27 cellular contexts compared by ENCODE assay signal in the genomic region with DNA sequence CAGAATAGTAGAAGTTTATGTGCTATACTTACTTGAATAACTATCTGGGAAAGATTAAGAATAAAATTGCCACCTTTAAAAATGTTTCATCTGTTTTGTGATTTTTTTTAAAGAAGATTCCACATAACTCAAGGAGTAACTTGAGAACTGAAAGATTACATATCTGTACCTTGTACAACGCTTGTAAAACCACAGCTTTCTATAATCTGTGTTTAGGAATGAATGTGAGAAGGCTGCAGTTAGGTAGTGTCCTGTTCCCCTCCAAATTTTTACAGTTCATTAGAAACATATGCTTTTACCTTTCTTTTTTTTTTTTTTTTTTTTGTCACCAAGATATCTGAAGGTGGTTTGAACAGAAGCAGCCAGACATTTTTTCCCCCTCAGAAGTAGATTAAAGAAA.
"Had no signal": no experiment of that assay in that cellular context is flagged by ENCODE, and none has a peak within 500 bp of the region (broad histone marks: within the 10 kb centered on the region; RNA-seq: fewer than 3 reads in every experiment).

No MANE protein-coding gene starts in this region.

- H3K36me3 Mint-ChIP-seq: activated naive CD4-positive, alpha-beta T cell treated with anti-CD3 and anti-CD28 coated beads, Interleukin-2, amount 50 U/mL, for 24 hours; activated naive CD8-positive, alpha-beta T cell treated with anti-CD3 and anti-CD28 coated beads for 36 hours had no signal

- H3K4me3 Mint-ChIP-seq: activated CD4-positive, alpha-beta memory T cell treated with anti-CD3 and anti-CD28 coated beads, Interleukin-2, amount 10 ng/mL, durations not matched to agents 7 days and 5 days; activated CD4-positive, alpha-beta T cell treated with anti-CD3 and anti-CD28 coated beads for 36 hours; activated CD4-positive, alpha-beta T cell treated with anti-CD3 and anti-CD28 coated beads, Interleukin-2, amount 10 ng/mL, durations not matched to agents 7 days and 5 days; activated naive CD4-positive, alpha-beta T cell treated with anti-CD3 and anti-CD28 coated beads for 36 hours; activated naive CD4-positive, alpha-beta T cell treated with anti-CD3 and anti-CD28 coated beads, Interleukin-2, amount 50 U/mL, for 24 hours; activated naive CD8-positive, alpha-beta T cell treated with anti-CD3 and anti-CD28 coated beads for 36 hours; activated naive CD8-positive, alpha-beta T cell treated with anti-CD3 and anti-CD28 coated beads, Interleukin-2, amount 50 U/mL, for 24 hours; activated T-cell treated with anti-CD3 and anti-CD28 coated beads, Interleukin-2, amount 50 U/mL, for 24 hours had no signal

- H3K27me3 Mint-ChIP-seq: activated CD4-positive, alpha-beta memory T cell treated with anti-CD3 and anti-CD28 coated beads, Interleukin-2, amount 10 ng/mL, durations not matched to agents 7 days and 5 days; activated CD4-positive, alpha-beta T cell treated with anti-CD3 and anti-CD28 coated beads for 36 hours; activated CD4-positive, alpha-beta T cell treated with anti-CD3 and anti-CD28 coated beads, Interleukin-2, amount 10 ng/mL, durations not matched to agents 7 days and 5 days; activated naive CD4-positive, alpha-beta T cell treated with anti-CD3 and anti-CD28 coated beads, Interleukin-2, amount 50 U/mL, for 24 hours; activated naive CD8-positive, alpha-beta T cell treated with anti-CD3 and anti-CD28 coated beads for 36 hours; activated naive CD8-positive, alpha-beta T cell treated with anti-CD3 and anti-CD28 coated beads, Interleukin-2, amount 50 U/mL, for 24 hours; activated T-cell treated with anti-CD3 and anti-CD28 coated beads, Interleukin-2, amount 50 U/mL, for 24 hours had no signal

- ATAC-seq: activated CD4-positive, alpha-beta T cell treated with anti-CD3 and anti-CD28 coated beads for 36 hours; activated naive CD8-positive, alpha-beta T cell treated with anti-CD3 and anti-CD28 coated beads, Interleukin-2, amount 50 U/mL, for 24 hours; body of pancreas; gastroesophageal sphincter; heart right ventricle had no signal

- H3K9me3 Mint-ChIP-seq: activated CD4-positive, alpha-beta memory T cell treated with anti-CD3 and anti-CD28 coated beads, Interleukin-2, amount 10 ng/mL, durations not matched to agents 7 days and 5 days; activated naive CD4-positive, alpha-beta T cell treated with anti-CD3 and anti-CD28 coated beads for 36 hours; activated naive CD4-positive, alpha-beta T cell treated with anti-CD3 and anti-CD28 coated beads, Interleukin-2, amount 50 U/mL, for 24 hours; activated naive CD8-positive, alpha-beta T cell treated with anti-CD3 and anti-CD28 coated beads for 36 hours; activated T-helper 2 cell treated with anti-CD3 and anti-CD28 coated beads, Interferon-gamma antibody, Interleukin-2, Interleukin-4, amounts not matched to agents 10 μg/mL and 5 μg/mL and 100 μg/mL, durations not matched to agents 14 hours and 24 hours and 36 hours had no signal

- H3K4me1 Mint-ChIP-seq: activated CD4-positive, alpha-beta memory T cell treated with anti-CD3 and anti-CD28 coated beads, Interleukin-2, amount 10 ng/mL, durations not matched to agents 7 days and 5 days; activated CD4-positive, alpha-beta T cell treated with anti-CD3 and anti-CD28 coated beads for 36 hours; activated CD4-positive, alpha-beta T cell treated with anti-CD3 and anti-CD28 coated beads, Interleukin-2, amount 10 ng/mL, durations not matched to agents 7 days and 5 days; activated naive CD4-positive, alpha-beta T cell treated with anti-CD3 and anti-CD28 coated beads, Interleukin-2, amount 50 U/mL, for 24 hours; activated naive CD8-positive, alpha-beta T cell treated with anti-CD3 and anti-CD28 coated beads for 36 hours; activated naive CD8-positive, alpha-beta T cell treated with anti-CD3 and anti-CD28 coated beads, Interleukin-2, amount 50 U/mL, for 24 hours had no signal

- H3K27ac Mint-ChIP-seq: activated CD4-positive, alpha-beta memory T cell treated with anti-CD3 and anti-CD28 coated beads, Interleukin-2, amount 10 ng/mL, durations not matched to agents 7 days and 5 days; activated CD4-positive, alpha-beta T cell treated with anti-CD3 and anti-CD28 coated beads for 36 hours; activated CD4-positive, alpha-beta T cell treated with anti-CD3 and anti-CD28 coated beads, Interleukin-2, amount 10 ng/mL, durations not matched to agents 7 days and 5 days; activated naive CD4-positive, alpha-beta T cell treated with anti-CD3 and anti-CD28 coated beads for 36 hours; activated naive CD4-positive, alpha-beta T cell treated with anti-CD3 and anti-CD28 coated beads, Interleukin-2, amount 50 U/mL, for 24 hours; activated naive CD8-positive, alpha-beta T cell treated with anti-CD3 and anti-CD28 coated beads for 36 hours; activated naive CD8-positive, alpha-beta T cell treated with anti-CD3 and anti-CD28 coated beads, Interleukin-2, amount 50 U/mL, for 24 hours; activated T-cell treated with anti-CD3 and anti-CD28 coated beads, Interleukin-2, amount 50 U/mL, for 24 hours; activated T-helper 2 cell treated with anti-CD3 and anti-CD28 coated beads, Interferon-gamma antibody, Interleukin-2, Interleukin-4, amounts not matched to agents 10 μg/mL and 5 μg/mL and 100 μg/mL, durations not matched to agents 14 hours and 24 hours and 36 hours had no signal

- DNase-seq: activated CD4-positive, alpha-beta memory T cell treated with anti-CD3 and anti-CD28 coated beads, Interleukin-2, amount 10 ng/mL, durations not matched to agents 7 days and 5 days; activated CD4-positive, alpha-beta T cell treated with anti-CD3 and anti-CD28 coated beads for 36 hours; activated CD4-positive, alpha-beta T cell treated with anti-CD3 and anti-CD28 coated beads, Interleukin-2, amount 10 ng/mL, durations not matched to agents 7 days and 5 days; activated CD4-positive, alpha-beta T cell treated with anti-CD3 and anti-CD28 coated beads, Interleukin-2, amount 50 U/mL, for 4 hours; activated CD4-positive, CD25-positive, alpha-beta regulatory T cell; activated CD4-positive, CD25-positive, alpha-beta regulatory T cell treated with anti-CD3 and anti-CD28 coated beads, Interleukin-2, amount 50 U/mL, for 72 hours; activated CD8-positive, alpha-beta memory T cell treated with anti-CD3 and anti-CD28 coated beads, Interleukin-2, amount 50 U/mL, for 48 hours; activated effector memory CD4-positive, alpha-beta T cell treated with anti-CD3 and anti-CD28 coated beads, Interleukin-2, amount 50 U/mL, for 16 hours; activated naive CD4-positive, alpha-beta T cell treated with anti-CD3 and anti-CD28 coated beads for 36 hours; activated naive CD8-positive, alpha-beta T cell treated with anti-CD3 and anti-CD28 coated beads for 36 hours; activated naive CD8-positive, alpha-beta T cell treated with anti-CD3 and anti-CD28 coated beads, Interleukin-2, amount 50 U/mL, for 24 hours; activated T-cell treated with anti-CD3 and anti-CD28 coated beads for 4 hours; activated T-cell treated with anti-CD3 and anti-CD28 coated beads, Interleukin-2, amount 50 U/mL, for 24 hours; adrenal gland; amygdala; aorta; body of pancreas; caudate nucleus; colonic mucosa; effector CD8-positive, alpha-beta T cell; esophagus squamous epithelium; foreskin melanocyte; heart right ventricle; T-helper 2 cell had no signal
